In the genomic region with DNA sequence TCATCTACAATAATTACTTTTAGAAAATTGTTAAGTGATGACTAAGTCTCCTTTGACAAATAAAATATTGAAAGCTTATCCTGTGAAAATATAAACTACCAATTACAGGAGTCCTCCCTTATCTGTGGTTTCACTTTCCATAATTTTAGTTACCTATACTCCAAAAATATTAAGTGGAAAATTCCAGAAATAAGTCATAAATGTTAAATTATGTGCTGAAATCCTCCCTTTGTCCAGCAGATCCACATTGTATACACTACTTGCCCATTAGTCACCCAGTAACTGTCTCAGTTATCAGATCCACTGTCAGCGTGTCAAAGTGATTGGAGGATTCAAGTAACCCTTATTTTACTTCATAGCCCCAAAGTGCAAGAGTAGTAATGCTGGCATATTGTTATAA, we compare ENCODE assay signal across 12 cellular contexts.
DNase-seq lines count a peak whose midpoint lies in the region; ATAC-seq, FAIRE-seq and TF ChIP-seq lines count a peak whose summit lies in the region.
"Had no signal": no experiment of that assay in that cellular context is flagged by ENCODE, and none has a peak within 500 bp of the region (broad histone marks: within the 10 kb centered on the region; RNA-seq: fewer than 3 reads in every experiment).

No MANE protein-coding gene starts in this region.

- no peak for TF ChIP-seq CTCF in natural killer cell (IDR thresholded peaks at IDR 0.05)

- intact Hi-C loops in natural killer cell (cut with micrococcal nuclease): loop anchor here (1.0 kb wide), 2 partner anchors 421 to 566 kb away; no protein-coding TSS in a partner anchor

- FAIRE-seq in H54 (lab: Jason Lieb, UNC): peak; percentile 67

- H3K27me3 Mint-ChIP-seq in natural killer cell (ENCODE audit: low read depth in 2 of 2): no peaks in the 10 kb centered on the region
- H3K27me3 Mint-ChIP-seq: activated CD4-positive, alpha-beta T cell treated with anti-CD3 and anti-CD28 coated beads for 36 hours; progenitor cell of endocrine pancreas had no signal

- no peak for TF ChIP-seq POLR2A in H54 (IDR thresholded peaks at IDR 0.05; ENCODE audit: low read depth, low read length)

- peaks cover 0 to 4% of the 10 kb centered on the region in 2 donors for H3K4me1 Mint-ChIP-seq in natural killer cell
- H3K4me1 Mint-ChIP-seq: activated CD4-positive, alpha-beta T cell treated with anti-CD3 and anti-CD28 coated beads for 36 hours had no signal

- H3K27ac ChIP-seq in SJSA1: peak overlapping the region; percentile 25; the same call in 1 of the 2 replicates

- no peaks in the 10 kb centered on the region for H3K9me3 Mint-ChIP-seq in natural killer cell

- no peaks in the 10 kb centered on the region for H3K9me3 ChIP-seq in SJSA1 (replicated peaks)

- DNase-seq in H54 (ENCODE audit: insufficient read length, low spot score) (no peak), SJSA1 (ENCODE audit: low read depth in 1 of 2, low spot score in 2 of 2) (peak in 1 of 2 experiments; percentile 62), fibroblast of peridontal ligament (ENCODE audit: extremely low read depth) (peak; percentile 47), renal cortical epithelial cell (ENCODE audit: low read depth) (peak; percentile 20), natural killer cell (no peak), iPS-NIHi11 (ENCODE audit: low spot score) (no peak), inferior parietal cortex (ENCODE audit: extremely low spot score) (no peak)
- DNase-seq: activated CD4-positive, alpha-beta T cell treated with anti-CD3 and anti-CD28 coated beads for 36 hours; activated naive CD4-positive, alpha-beta T cell treated with Interleukin-2 at 50 U/mL for 16 hours; left colon had no signal

- H3K4me1 ChIP-seq in SJSA1 (replicated peaks): peaks cover 21% of the 10 kb centered on the region

- no peaks in the 10 kb centered on the region for H3K27me3 ChIP-seq in SJSA1 (replicated peaks)

- no peak overlapping the region for H3K4me3 ChIP-seq in SJSA1

- no peaks in the 10 kb centered on the region for H3K36me3 Mint-ChIP-seq in natural killer cell

- H3K27ac Mint-ChIP-seq in natural killer cell: no peak overlapping the region
- H3K27ac Mint-ChIP-seq: activated CD4-positive, alpha-beta T cell treated with anti-CD3 and anti-CD28 coated beads for 36 hours had no signal

- H3K36me3 ChIP-seq in SJSA1: no peaks in the 10 kb centered on the region

- H3K4me3 Mint-ChIP-seq in natural killer cell: no peak overlapping the region
- H3K4me3 Mint-ChIP-seq: activated CD4-positive, alpha-beta T cell treated with anti-CD3 and anti-CD28 coated beads for 36 hours had no signal

- ATAC-seq in natural killer cell (no peak), HG03280 (IDR thresholded peaks at IDR 0.05; ENCODE audit: unreplicated experiment) (no peak)
- ATAC-seq: activated CD4-positive, alpha-beta T cell treated with anti-CD3 and anti-CD28 coated beads for 36 hours; left colon had no signal

Comparison
In these comparisons a context has a peak if more than half of its experiments do, and no peak if none do; other contexts are left out.
1. DNase-seq: peak in fibroblast of peridontal ligament (single experiment) and renal cortical epithelial cell (single experiment); none in H54 (single experiment), natural killer cell (single experiment), iPS-NIHi11 (single experiment) and inferior parietal cortex (single experiment).